1 cellular context compared by ENCODE assay signal in genomic region chr2:11092693-11093335, GRCh38.
TF ChIP-seq lines count a peak whose summit lies in the region.

No MANE protein-coding gene starts in this region.

TF ChIP-seq in SK-N-SH, 30 proteins besides CTCF, POLR2A, EP300 and RAD21:
- TF ChIP-seq GATA2 (CRISPR knock-in tag; IDR thresholded peaks at IDR 0.05) (no peak), FOXM1 (IDR thresholded peaks at IDR 0.05; ENCODE audit: low read depth) (no peak), RCOR1 (IDR thresholded peaks at IDR 0.05; ENCODE audit: low read length) (no peak), SMC3 (IDR thresholded peaks at IDR 0.05; ENCODE audit: low read depth, low read length) (no peak), MEF2A (IDR thresholded peaks at IDR 0.05; ENCODE audit: borderline replicate concordance, low read depth) (no peak), FOSL2 (IDR thresholded peaks at IDR 0.05; ENCODE audit: borderline replicate concordance, low read depth) (no peak), REST (IDR thresholded peaks at IDR 0.05; ENCODE audit: low read depth, low read length) (no peak), NRF1 (IDR thresholded peaks at IDR 0.05; ENCODE audit: low read depth, low read length) (no peak), MXI1 (IDR thresholded peaks at IDR 0.05; ENCODE audit: low read depth, low read length) (no peak), YY1 (IDR thresholded peaks at IDR 0.05; ENCODE audit: low read depth) (no peak), CHD2 (IDR thresholded peaks at IDR 0.05; ENCODE audit: low read length, partially characterized antibody) (no peak), POLR2AphosphoS5 (IDR thresholded peaks at IDR 0.05; ENCODE audit: low read depth, low read length) (no peak), TEAD4 (IDR thresholded peaks at IDR 0.05; ENCODE audit: borderline replicate concordance, insufficient read depth) (no peak), GABPA (IDR thresholded peaks at IDR 0.05; ENCODE audit: low read depth) (no peak)
